12 cellular contexts compared by ENCODE assay signal in genomic region chr11:19419021-19419750, GRCh38.
A peak's percentile ranks its signal among the peaks of the same experiment; 100 is the strongest.
DNase-seq lines count a peak whose midpoint lies in the region; ATAC-seq and TF ChIP-seq lines count a peak whose summit lies in the region.
"Had no signal": no experiment of that assay in that cellular context is flagged by ENCODE, and none has a peak within 500 bp of the region (broad histone marks: within the 10 kb centered on the region; RNA-seq: fewer than 3 reads in every experiment).

No MANE protein-coding gene starts in this region.

- H3K27ac Mint-ChIP-seq in GM23338: no peak overlapping the region
- H3K27ac Mint-ChIP-seq: stimulated activated naive B cell treated with anti-CD40 and anti-IgM and Interleukin-4, amounts not matched to agents 10 μg/mL and 1 μg/mL and 100 μg/mL, for 72 hours had no signal

- no peaks in the 10 kb centered on the region for H3K36me3 Mint-ChIP-seq in GM23338 (ENCODE audit: low read depth)
- H3K36me3 Mint-ChIP-seq: stimulated activated naive B cell treated with anti-CD40 and anti-IgM and Interleukin-4, amounts not matched to agents 10 μg/mL and 1 μg/mL and 100 μg/mL, for 72 hours had no signal

- H3K4me3 ChIP-seq in GM23338: no peak overlapping the region
- peak overlapping the region; percentile 24 for H3K4me3 ChIP-seq in skeletal muscle satellite cell (ENCODE audit: low read length)
- no peak overlapping the region for H3K4me3 ChIP-seq in ascending aorta

- H3K9ac ChIP-seq in skeletal muscle satellite cell (ENCODE audit: low read depth, low read length): peak overlapping the region; percentile 25
- H3K9ac ChIP-seq: SK-N-SH had no signal

- H4K20me1 ChIP-seq in GM23338 (replicated peaks; ENCODE audit: insufficient read depth): no peaks in the 10 kb centered on the region

- no peaks in the 10 kb centered on the region for H3F3A ChIP-seq in GM23338 (replicated peaks; ENCODE audit: low read depth)

- peaks cover 5% of the 10 kb centered on the region; the same call in 2 of the 3 replicates for H3K4me1 Mint-ChIP-seq in GM23338
- H3K4me1 Mint-ChIP-seq: stimulated activated naive B cell treated with anti-CD40 and anti-IgM and Interleukin-4, amounts not matched to agents 10 μg/mL and 1 μg/mL and 100 μg/mL, for 72 hours had no signal

- ATAC-seq in GM23338: no peak
- ATAC-seq: stimulated activated naive B cell treated with anti-CD40 and anti-IgM and Interleukin-4, amounts not matched to agents 10 μg/mL and 1 μg/mL and 100 μg/mL, for 72 hours had no signal

- peak overlapping the region; percentile 38; the same call in 1 of the 2 replicates for H2AFZ ChIP-seq in GM23338

- no peaks in the 10 kb centered on the region for H3K79me2 ChIP-seq in GM23338 (replicated peaks; ENCODE audit: insufficient read depth)

- H3K36me3 ChIP-seq in GM23338 (ENCODE audit: insufficient read depth) (no peaks in the 10 kb centered on the region), skeletal muscle satellite cell (ENCODE audit: insufficient read depth, low read length) (no peaks in the 10 kb centered on the region), ascending aorta (no peaks in the 10 kb centered on the region)

- no peaks in the 10 kb centered on the region for H3K4me1 ChIP-seq in GM23338 (ENCODE audit: insufficient read depth)
- peaks cover 22% of the 10 kb centered on the region for H3K4me1 ChIP-seq in skeletal muscle satellite cell (ENCODE audit: control insufficient read depth, insufficient read depth, low read length)
- H3K4me1 ChIP-seq in ascending aorta: no peaks in the 10 kb centered on the region

- H3K9me3 Mint-ChIP-seq in GM23338: no peaks in the 10 kb centered on the region

- H3K9me2 ChIP-seq in GM23338 (ENCODE audit: insufficient read depth): no peaks in the 10 kb centered on the region
- H3K9me2 ChIP-seq: SK-N-SH had no signal

- H3K9me3 ChIP-seq in skeletal muscle satellite cell (replicated peaks; ENCODE audit: low read length): no peaks in the 10 kb centered on the region
- H3K9me3 ChIP-seq in ascending aorta: no peaks in the 10 kb centered on the region
- H3K9me3 ChIP-seq: SK-N-SH had no signal

- intact Hi-C loops in ascending aorta (cut with DNase I): no loop called here

- TF ChIP-seq CTCF in GM23338 (conservative IDR thresholded peaks at IDR 0.05; ENCODE audit: low read depth in 2 of 2) (no peak), ascending aorta (IDR thresholded peaks at IDR 0.05) (no peak)

- peak; percentile 13 for DNase-seq in GM23338 (ENCODE audit: low spot score)
- DNase-seq in amniotic epithelial cell (ENCODE audit: low read depth): peak; percentile 78
- DNase-seq in hepatic stellate cell (ENCODE audit: low spot score): peak; percentile 56
- DNase-seq in NCI-H146 treated with DMSO at 0.1 percent for 48 hours (lab: John Stamatoyannopoulos, UW; ENCODE audit: unreplicated experiment): no peak
- no peak for DNase-seq in ascending aorta (ENCODE audit: low spot score in 2 of 2)
- no peak for DNase-seq in NCI-H128 (lab: John Stamatoyannopoulos, UW; ENCODE audit: unreplicated experiment)
- DNase-seq: H9; NCI-H2171; SK-N-SH; stimulated activated CD4-positive, alpha-beta T cell treated with anti-CD3 and anti-CD28 coated beads, Interleukin-4, amount 100 ng/mL, for 1 hour; stimulated activated naive B cell treated with anti-CD40 and anti-IgM and Interleukin-4, amounts not matched to agents 10 μg/mL and 1 μg/mL and 100 μg/mL, for 72 hours had no signal

- no peaks in the 10 kb centered on the region for H3K27me3 ChIP-seq in GM23338 (ENCODE audit: insufficient read depth)
- H3K27me3 ChIP-seq in skeletal muscle satellite cell (ENCODE audit: control insufficient read depth, insufficient read depth, low read length): no peaks in the 10 kb centered on the region
- no peaks in the 10 kb centered on the region for H3K27me3 ChIP-seq in ascending aorta

- H3K4me3 Mint-ChIP-seq in GM23338: no peak overlapping the region
- H3K4me3 Mint-ChIP-seq: stimulated activated naive B cell treated with anti-CD40 and anti-IgM and Interleukin-4, amounts not matched to agents 10 μg/mL and 1 μg/mL and 100 μg/mL, for 72 hours had no signal

- H3K4me2 ChIP-seq in GM23338 (no peak overlapping the region), skeletal muscle satellite cell (ENCODE audit: low read length) (peak overlapping the region; percentile 51)
- H3K4me2 ChIP-seq: SK-N-SH had no signal

- no peaks in the 10 kb centered on the region for H3K27me3 Mint-ChIP-seq in GM23338 (ENCODE audit: insufficient read depth, low read depth, poor library complexity)

- H3K27ac ChIP-seq in GM23338 (ENCODE audit: low read depth) (no peak overlapping the region), ascending aorta (no peak overlapping the region)

TF ChIP-seq in GM23338, 12 proteins besides CTCF, POLR2A, EP300 and RAD21:
- TF ChIP-seq REST (IDR thresholded peaks at IDR 0.05; ENCODE audit: unreplicated experiment): no peak

Comparison
In these comparisons a context has a peak if more than half of its experiments do, and no peak if none do; other contexts are left out.
1. DNase-seq: peak in GM23338 (single experiment), amniotic epithelial cell (single experiment) and hepatic stellate cell (single experiment); none in NCI-H146 treated with DMSO at 0.1 percent for 48 hours (single experiment), ascending aorta (0 of 2) and NCI-H128 (single experiment).